ENCODE assay signal across 21 cellular contexts in genomic region chr6:71336901-71337300, GRCh38. TPM values are rescaled to one million over a fixed set of nuclear protein-coding genes. Genes with fewer than 3 reads are reported as not detected.
A peak's percentile ranks its signal among the peaks of the same experiment; 100 is the strongest.
DNase-seq lines count a peak whose midpoint lies in the region; TF ChIP-seq lines count a peak whose summit lies in the region.
"Had no signal": no experiment of that assay in that cellular context is flagged by ENCODE, and none has a peak within 500 bp of the region (broad histone marks: within the 10 kb centered on the region; RNA-seq: fewer than 3 reads in every experiment).

No MANE protein-coding gene starts in this region.

- CTCF ChIA-PET in HEK293T (lab: Yijun Ruan, JAX) = no interaction called here

- no peak for TF ChIP-seq EP300 in sigmoid colon (IDR thresholded peaks at IDR 0.05)

- no peak overlapping the region for H3K4me3 ChIP-seq in AG10803 (ENCODE audit: low read length)
- no peak overlapping the region for H3K4me3 ChIP-seq in fibroblast of villous mesenchyme (ENCODE audit: low read depth, low read length)
- no peak overlapping the region for H3K4me3 ChIP-seq in sigmoid colon
- H3K4me3 ChIP-seq: BLaER1 treated with 17β-estradiol and CSF1 and Interleukin-3, amounts not matched to agents 10 nM and 100 nM; GM23248 had no signal

- peaks cover 0 to 4% (median 0%) of the 10 kb centered on the region in 4 donors for H3K4me1 ChIP-seq in sigmoid colon
- H3K4me1 ChIP-seq: BE2C had no signal

- no peak for TF ChIP-seq POLR2A in sigmoid colon (IDR thresholded peaks at IDR 0.05)

- H3K4me3 Mint-ChIP-seq in immature natural killer cell = no peak overlapping the region
- H3K4me3 Mint-ChIP-seq: CD14-positive monocyte; CD4-positive, alpha-beta T cell; CD8-positive, alpha-beta memory T cell had no signal

- no peak overlapping the region for H3K27ac Mint-ChIP-seq in immature natural killer cell
- H3K27ac Mint-ChIP-seq: CD14-positive monocyte; CD4-positive, alpha-beta T cell; CD8-positive, alpha-beta memory T cell had no signal

- TF ChIP-seq CTCF in AG10803 (conservative IDR thresholded peaks at IDR 0.05; ENCODE audit: low read length) (no peak), fibroblast of villous mesenchyme (IDR thresholded peaks at IDR 0.05; ENCODE audit: insufficient read depth, low read depth, low read length) (no peak), sigmoid colon (IDR thresholded peaks at IDR 0.05) (no peak)

- intact Hi-C loops in sigmoid colon (cut with DNase I) = no loop called here

- H3K27me3 ChIP-seq in sigmoid colon = no peaks in the 10 kb centered on the region
- H3K27me3 ChIP-seq: BE2C; BLaER1 treated with 17β-estradiol and CSF1 and Interleukin-3, amounts not matched to agents 10 nM and 100 nM had no signal

- no peaks in the 10 kb centered on the region for H3K9me3 Mint-ChIP-seq in immature natural killer cell
- H3K9me3 Mint-ChIP-seq: CD14-positive monocyte; CD4-positive, alpha-beta T cell; CD8-positive, alpha-beta memory T cell had no signal

- no peak overlapping the region for H3K27ac ChIP-seq in sigmoid colon
- H3K27ac ChIP-seq: 22Rv1; BLaER1 treated with 17β-estradiol and CSF1 and Interleukin-3, amounts not matched to agents 10 nM and 100 nM; GM23248 had no signal

- no peaks in the 10 kb centered on the region for H3K4me1 Mint-ChIP-seq in immature natural killer cell
- H3K4me1 Mint-ChIP-seq: CD8-positive, alpha-beta memory T cell had no signal

- peaks cover 0 to 9% (median 0%) of the 10 kb centered on the region in 3 donors for H3K27me3 Mint-ChIP-seq in immature natural killer cell (ENCODE audit: low read depth in 3 of 3)

- 77 to 78% methylated on average over 2 of the region's 2 CpGs for WGBS in sigmoid colon, 2 donors

- no peaks in the 10 kb centered on the region for H3K36me3 Mint-ChIP-seq in immature natural killer cell
- H3K36me3 Mint-ChIP-seq: CD14-positive monocyte; CD8-positive, alpha-beta memory T cell had no signal

- H3K36me3 ChIP-seq in sigmoid colon = no peaks in the 10 kb centered on the region
- H3K36me3 ChIP-seq: BE2C; BLaER1 treated with 17β-estradiol and CSF1 and Interleukin-3, amounts not matched to agents 10 nM and 100 nM had no signal

- POLR2A ChIA-PET in HEK293T (lab: Yijun Ruan, JAX) = no interaction called here

- peak; percentile 37 for DNase-seq in AG10803 (ENCODE audit: low read depth)
- DNase-seq in HEK293T (ENCODE audit: extremely low spot score) = no peak
- peak; percentile 14 for DNase-seq in NCI-H526 treated with DMSO at 0.1 percent for 48 hours (lab: John Stamatoyannopoulos, UW)
- peak; percentile 58 for DNase-seq in fibroblast of villous mesenchyme (ENCODE audit: low read depth)
- DNase-seq in NCI-H82 (lab: John Stamatoyannopoulos, UW) = no peak
- no peak for DNase-seq in KG1 (lab: John Stamatoyannopoulos, UW)
- DNase-seq in immature natural killer cell = no peak
- no peak for DNase-seq in sigmoid colon
- DNase-seq: AML-193; BE2C; Calu3; CD4-positive, alpha-beta T cell; CD8-positive, alpha-beta memory T cell; DMS53; DMS79 treated with DMSO at 0.1 percent for 48 hours; GM23248; H7; HCEC 1CT had no signal

- no peaks in the 10 kb centered on the region for H3K9me3 ChIP-seq in sigmoid colon
- H3K9me3 ChIP-seq: BE2C had no signal

TF ChIP-seq in HEK293T, 16 proteins besides CTCF, POLR2A, EP300 and RAD21:
- TF ChIP-seq ZNF384 (IDR thresholded peaks at IDR 0.05) = no peak
- TF ChIP-seq FOXK2 (IDR thresholded peaks at IDR 0.05) = no peak
- TF ChIP-seq CTBP1 (IDR thresholded peaks at IDR 0.05; ENCODE audit: borderline replicate concordance) = no peak
- TF ChIP-seq L3MBTL2 (conservative IDR thresholded peaks at IDR 0.05) = no peak
- TF ChIP-seq NFRKB (IDR thresholded peaks at IDR 0.05) = no peak
- no peak for TF ChIP-seq FOXA1 (IDR thresholded peaks at IDR 0.05)
- TF ChIP-seq, protein P1, sequence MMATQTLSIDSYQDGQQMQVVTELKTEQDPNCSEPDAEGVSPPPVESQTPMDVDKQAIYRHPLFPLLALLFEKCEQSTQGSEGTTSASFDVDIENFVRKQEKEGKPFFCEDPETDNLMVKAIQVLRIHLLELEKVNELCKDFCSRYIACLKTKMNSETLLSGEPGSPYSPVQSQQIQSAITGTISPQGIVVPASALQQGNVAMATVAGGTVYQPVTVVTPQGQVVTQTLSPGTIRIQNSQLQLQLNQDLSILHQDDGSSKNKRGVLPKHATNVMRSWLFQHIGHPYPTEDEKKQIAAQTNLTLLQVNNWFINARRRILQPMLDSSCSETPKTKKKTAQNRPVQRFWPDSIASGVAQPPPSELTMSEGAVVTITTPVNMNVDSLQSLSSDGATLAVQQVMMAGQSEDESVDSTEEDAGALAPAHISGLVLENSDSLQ (IDR thresholded peaks at IDR 0.05) = peak; percentile 28; the same call in 1 of the 2 replicates
TF ChIP-seq in HEK293T: peak in this region for 1.

RNA-seq across cellular contexts. Expression of gene OGFRL1, which starts 48.3 kb away (rescaled TPM):
- total RNA-seq in fibroblast of villous mesenchyme (90.8 and 241 TPM in 2 replicates), sigmoid colon (10 to 100 TPM; 23.0 to 58.5 (median 30.6) TPM)
- polyA plus RNA-seq in immature natural killer cell (1 to 10 TPM; 4.0 to 7.1 (median 6.1) TPM), sigmoid colon (1 to 10 TPM; 3.2 to 6.0 (median 5.4) TPM)

Comparison
In these comparisons a context has a peak if more than half of its experiments do, and no peak if none do; other contexts are left out.
1. DNase-seq: peak in AG10803 (single experiment), NCI-H526 treated with DMSO at 0.1 percent for 48 hours (single experiment) and fibroblast of villous mesenchyme (single experiment); none in HEK293T (single experiment), NCI-H82 (single experiment), KG1 (single experiment), immature natural killer cell (0 of 3) and sigmoid colon (single experiment).